Comparison of ENCODE assay signal across 1 cellular context in the genomic region with DNA sequence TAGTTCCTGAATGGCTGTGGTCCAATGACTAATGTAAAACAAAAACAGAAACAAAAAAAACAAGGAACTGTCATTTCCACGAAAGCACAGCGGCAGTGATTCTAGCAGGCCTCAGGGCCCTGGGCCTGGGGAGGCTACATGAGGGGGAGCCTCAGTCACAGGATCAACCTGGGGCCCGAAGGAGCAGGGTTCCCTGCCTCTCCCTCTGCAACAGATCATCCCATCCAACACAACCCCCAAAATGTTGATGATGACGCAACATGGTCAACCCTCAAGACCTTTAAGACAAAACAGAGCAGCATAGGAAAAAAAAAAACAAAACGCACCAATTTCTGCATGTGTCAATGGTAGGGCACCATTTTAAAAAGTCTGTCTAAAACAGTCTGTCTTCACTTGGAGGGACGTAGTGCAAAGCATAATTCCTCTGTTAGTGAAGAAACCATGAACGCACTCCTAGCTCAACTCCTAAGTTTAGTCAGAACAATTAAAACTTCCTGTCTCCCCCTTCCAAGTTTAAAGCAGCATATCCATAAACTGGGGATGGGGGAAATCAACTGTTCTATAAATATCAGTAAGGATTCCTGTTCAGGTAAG.
TF ChIP-seq lines count a peak whose summit lies in the region.

No MANE protein-coding gene starts in this region.

TF ChIP-seq in GM23338, 12 proteins besides CTCF, POLR2A, EP300 and RAD21 (continued from another document):
- TF ChIP-seq JUNB (IDR thresholded peaks at IDR 0.05; ENCODE audit: unreplicated experiment) (no peak), POLR2AphosphoS5 (IDR thresholded peaks at IDR 0.05; ENCODE audit: low read depth) (no peak), ZNF331 (CRISPR knock-in tag; IDR thresholded peaks at IDR 0.05; ENCODE audit: low read depth) (no peak), EZH2 (IDR thresholded peaks at IDR 0.05; ENCODE audit: low read depth, unreplicated experiment) (no peak)
- TF ChIP-seq, protein P1, sequence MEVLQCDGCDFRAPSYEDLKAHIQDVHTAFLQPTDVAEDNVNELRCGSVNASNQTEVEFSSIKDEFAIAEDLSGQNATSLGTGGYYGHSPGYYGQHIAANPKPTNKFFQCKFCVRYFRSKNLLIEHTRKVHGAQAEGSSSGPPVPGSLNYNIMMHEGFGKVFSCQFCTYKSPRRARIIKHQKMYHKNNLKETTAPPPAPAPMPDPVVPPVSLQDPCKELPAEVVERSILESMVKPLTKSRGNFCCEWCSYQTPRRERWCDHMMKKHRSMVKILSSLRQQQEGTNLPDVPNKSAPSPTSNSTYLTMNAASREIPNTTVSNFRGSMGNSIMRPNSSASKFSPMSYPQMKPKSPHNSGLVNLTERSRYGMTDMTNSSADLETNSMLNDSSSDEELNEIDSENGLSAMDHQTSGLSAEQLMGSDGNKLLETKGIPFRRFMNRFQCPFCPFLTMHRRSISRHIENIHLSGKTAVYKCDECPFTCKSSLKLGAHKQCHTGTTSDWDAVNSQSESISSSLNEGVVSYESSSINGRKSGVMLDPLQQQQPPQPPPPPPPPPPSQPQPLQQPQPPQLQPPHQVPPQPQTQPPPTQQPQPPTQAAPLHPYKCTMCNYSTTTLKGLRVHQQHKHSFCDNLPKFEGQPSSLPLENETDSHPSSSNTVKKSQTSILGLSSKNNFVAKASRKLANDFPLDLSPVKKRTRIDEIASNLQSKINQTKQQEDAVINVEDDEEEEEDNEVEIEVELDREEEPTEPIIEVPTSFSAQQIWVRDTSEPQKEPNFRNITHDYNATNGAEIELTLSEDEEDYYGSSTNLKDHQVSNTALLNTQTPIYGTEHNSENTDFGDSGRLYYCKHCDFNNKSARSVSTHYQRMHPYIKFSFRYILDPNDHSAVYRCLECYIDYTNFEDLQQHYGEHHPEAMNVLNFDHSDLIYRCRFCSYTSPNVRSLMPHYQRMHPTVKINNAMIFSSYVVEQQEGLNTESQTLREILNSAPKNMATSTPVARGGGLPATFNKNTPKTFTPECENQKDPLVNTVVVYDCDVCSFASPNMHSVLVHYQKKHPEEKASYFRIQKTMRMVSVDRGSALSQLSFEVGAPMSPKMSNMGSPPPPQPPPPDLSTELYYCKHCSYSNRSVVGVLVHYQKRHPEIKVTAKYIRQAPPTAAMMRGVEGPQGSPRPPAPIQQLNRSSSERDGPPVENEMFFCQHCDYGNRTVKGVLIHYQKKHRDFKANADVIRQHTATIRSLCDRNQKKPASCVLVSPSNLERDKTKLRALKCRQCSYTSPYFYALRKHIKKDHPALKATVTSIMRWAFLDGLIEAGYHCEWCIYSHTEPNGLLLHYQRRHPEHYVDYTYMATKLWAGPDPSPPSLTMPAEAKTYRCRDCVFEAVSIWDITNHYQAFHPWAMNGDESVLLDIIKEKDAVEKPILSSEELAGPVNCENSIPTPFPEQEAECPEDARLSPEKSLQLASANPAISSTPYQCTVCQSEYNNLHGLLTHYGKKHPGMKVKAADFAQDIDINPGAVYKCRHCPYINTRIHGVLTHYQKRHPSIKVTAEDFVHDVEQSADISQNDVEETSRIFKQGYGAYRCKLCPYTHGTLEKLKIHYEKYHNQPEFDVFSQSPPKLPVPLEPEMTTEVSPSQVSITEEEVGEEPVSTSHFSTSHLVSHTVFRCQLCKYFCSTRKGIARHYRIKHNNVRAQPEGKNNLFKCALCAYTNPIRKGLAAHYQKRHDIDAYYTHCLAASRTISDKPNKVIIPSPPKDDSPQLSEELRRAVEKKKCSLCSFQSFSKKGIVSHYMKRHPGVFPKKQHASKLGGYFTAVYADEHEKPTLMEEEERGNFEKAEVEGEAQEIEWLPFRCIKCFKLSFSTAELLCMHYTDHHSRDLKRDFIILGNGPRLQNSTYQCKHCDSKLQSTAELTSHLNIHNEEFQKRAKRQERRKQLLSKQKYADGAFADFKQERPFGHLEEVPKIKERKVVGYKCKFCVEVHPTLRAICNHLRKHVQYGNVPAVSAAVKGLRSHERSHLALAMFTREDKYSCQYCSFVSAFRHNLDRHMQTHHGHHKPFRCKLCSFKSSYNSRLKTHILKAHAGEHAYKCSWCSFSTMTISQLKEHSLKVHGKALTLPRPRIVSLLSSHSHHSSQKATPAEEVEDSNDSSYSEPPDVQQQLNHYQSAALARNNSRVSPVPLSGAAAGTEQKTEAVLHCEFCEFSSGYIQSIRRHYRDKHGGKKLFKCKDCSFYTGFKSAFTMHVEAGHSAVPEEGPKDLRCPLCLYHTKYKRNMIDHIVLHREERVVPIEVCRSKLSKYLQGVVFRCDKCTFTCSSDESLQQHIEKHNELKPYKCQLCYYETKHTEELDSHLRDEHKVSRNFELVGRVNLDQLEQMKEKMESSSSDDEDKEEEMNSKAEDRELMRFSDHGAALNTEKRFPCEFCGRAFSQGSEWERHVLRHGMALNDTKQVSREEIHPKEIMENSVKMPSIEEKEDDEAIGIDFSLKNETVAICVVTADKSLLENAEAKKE (CRISPR knock-in tag; IDR thresholded peaks at IDR 0.05), result no peak
